22 cellular contexts compared by ENCODE assay signal in genomic region chr6:15916581-15916980, GRCh38.
"Had no signal": no experiment of that assay in that cellular context is flagged by ENCODE, and none has a peak within 500 bp of the region (broad histone marks: within the 10 kb centered on the region; RNA-seq: fewer than 3 reads in every experiment).

No MANE protein-coding gene starts in this region.

- H3K27ac ChIP-seq: colonic mucosa, esophagus squamous epithelium, foreskin keratinocyte, left lung, lower lobe of right lung, neutrophil, skin epidermis, stomach, thoracic aorta, transverse colon had no signal

- H3K27me3 ChIP-seq: colonic mucosa, esophagus squamous epithelium, foreskin keratinocyte, left lung, neutrophil, stomach, transverse colon had no signal

- H3K27ac Mint-ChIP-seq: immature natural killer cell, memory B cell had no signal

- H3K4me3 ChIP-seq: colonic mucosa, esophagus squamous epithelium, left lung, lower lobe of right lung, skin epidermis, stomach, thoracic aorta, transverse colon had no signal

- DNase-seq: colonic mucosa; dermis blood vessel endothelial cell; esophagus squamous epithelium; foreskin keratinocyte; immature natural killer cell; left lung; lower lobe of right lung; midbrain; posterior cingulate gyrus; stimulated activated CD4-positive, alpha-beta T cell treated with anti-CD3 and anti-CD28 coated beads, Interleukin-2, amount 100 ng/mL, for 24 hours; stimulated activated CD4-positive, alpha-beta T cell treated with anti-CD3 and anti-CD28 coated beads, Interleukin-4, amount 100 ng/mL, for 4 hours; stimulated activated naive CD4-positive, alpha-beta T cell; stomach; substantia nigra; transverse colon had no signal

- FAIRE-seq: keratinocyte had no signal

- H3K36me3 Mint-ChIP-seq: immature natural killer cell, memory B cell had no signal

- H3K4me1 ChIP-seq: colonic mucosa, esophagus squamous epithelium, foreskin keratinocyte, left lung, lower lobe of right lung, stomach, transverse colon had no signal

- ATAC-seq: foreskin keratinocyte, left lung, lower lobe of right lung, sciatic nerve had no signal

- H3K27me3 Mint-ChIP-seq: memory B cell had no signal

- H3K9me3 Mint-ChIP-seq: immature natural killer cell, memory B cell, nephron had no signal

- H3K9me3 ChIP-seq: colonic mucosa, esophagus squamous epithelium, left lung, lower lobe of right lung, neutrophil, stomach, thoracic aorta, transverse colon had no signal

- H3K4me3 Mint-ChIP-seq: immature natural killer cell, memory B cell, nephron had no signal

- H3K36me3 ChIP-seq: colonic mucosa, esophagus squamous epithelium, left lung, lower lobe of right lung, neutrophil, stomach, thoracic aorta, transverse colon had no signal
